In the genomic region with DNA sequence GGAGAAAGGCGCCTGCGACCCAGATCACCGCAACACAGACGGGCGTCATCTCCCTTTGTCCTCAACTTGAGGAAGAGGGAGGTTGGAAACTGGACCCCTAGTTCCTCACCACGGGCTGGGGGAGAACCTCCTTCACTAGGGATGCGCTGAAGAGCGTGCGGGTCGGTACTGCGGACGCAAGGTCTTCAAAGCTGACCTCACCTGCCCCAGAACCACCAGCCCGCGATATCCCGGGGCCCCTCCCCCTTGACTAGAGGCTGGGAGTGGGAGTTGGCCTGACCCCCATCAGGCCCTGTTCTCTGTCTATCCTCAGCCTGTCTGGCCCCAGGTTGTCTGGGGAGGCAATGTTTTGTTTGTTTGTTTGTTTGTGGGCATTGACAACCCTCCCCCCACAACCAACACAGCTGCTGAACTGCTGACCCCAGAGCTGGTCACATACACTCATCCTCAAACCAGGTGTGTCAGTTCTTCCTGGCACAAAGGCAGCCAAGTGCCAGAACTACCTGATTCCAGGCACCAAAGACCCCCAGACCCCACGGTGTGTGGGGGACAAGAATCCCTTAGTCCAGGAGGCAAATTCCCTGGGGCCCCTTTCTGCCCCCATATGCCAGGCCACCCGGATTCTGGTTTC, we compare ENCODE assay signal across 8 cellular contexts. TPM values are rescaled to one million over a fixed set of nuclear protein-coding genes. Genes with fewer than 3 reads are reported as not detected.
A peak's percentile ranks its signal among the peaks of the same experiment; 100 is the strongest.
DNase-seq lines count a peak whose midpoint lies in the region; ATAC-seq and TF ChIP-seq lines count a peak whose summit lies in the region.

No MANE protein-coding gene starts in this region.

- TF ChIP-seq CTCF in left lung (IDR thresholded peaks at IDR 0.05) (no peak), upper lobe of left lung (IDR thresholded peaks at IDR 0.05) (peak in 2 of 6 experiments; percentile 2 to 23)

- DNase-seq in Right ventricle myocardium inferior (ENCODE audit: missing footprints) (no peak), cardiac septum (ENCODE audit: low spot score) (no peak), adipocyte (ENCODE audit: low read depth) (no peak), left lung (no peak), upper lobe of left lung (no peak), medulla oblongata (ENCODE audit: extremely low spot score) (no peak)

- H3K36me3 ChIP-seq in adipocyte (ENCODE audit: control insufficient read depth, insufficient read depth, low read length, severe bottlenecking), result peaks cover 14% of the 10 kb centered on the region
- peaks cover 0 to 4% of the 10 kb centered on the region in 2 donors for H3K36me3 ChIP-seq in left lung
- H3K36me3 ChIP-seq in upper lobe of left lung, result peaks cover 0 to 13% (median 2%) of the 10 kb centered on the region in 4 donors

- H3K27ac ChIP-seq in left lung, result no peak overlapping the region
- H3K27ac ChIP-seq in upper lobe of left lung, result no peak overlapping the region

- peak; percentile 3 for ATAC-seq in Right ventricle myocardium inferior
- no peak for ATAC-seq in left lung
- ATAC-seq in upper lobe of left lung (ENCODE audit: low FRiP score in 2 of 2), result no peak
- ATAC-seq in GM18858 (IDR thresholded peaks at IDR 0.05; ENCODE audit: unreplicated experiment), result no peak
- ATAC-seq in HG03521 (IDR thresholded peaks at IDR 0.05; ENCODE audit: unreplicated experiment), result no peak

- H3K4me3 ChIP-seq in adipocyte (ENCODE audit: low read length) (peak overlapping the region; percentile 74), left lung (peak overlapping the region; percentile 24 to 40), upper lobe of left lung (peak overlapping the region in 3 of 4 donors; percentile 38 to 50 (median 45))

- intact Hi-C loops in Right ventricle myocardium inferior (cut with DNase I) (loop anchor here (1.0 to 5.0 kb wide), 3 partner anchors 37 to 568 kb away; partner anchors contain the start of gene OGA), cardiac septum (cut with DNase I) (loop anchor here (2.0 kb wide), 1 partner anchor 178 kb away; no protein-coding TSS in a partner anchor), left lung (cut with DNase I) (no loop called here)

- WGBS in upper lobe of left lung, 2 donors, result 21 to 25% methylated on average over 13 to 17 of the region's 17 CpGs

- no peak for TF ChIP-seq EP300 in upper lobe of left lung (IDR thresholded peaks at IDR 0.05)

- H3K27me3 ChIP-seq in adipocyte (replicated peaks; ENCODE audit: control insufficient read depth, insufficient read depth, low read length) (peaks cover 13% of the 10 kb centered on the region), left lung (peaks cover 17 to 50% of the 10 kb centered on the region in 2 donors), upper lobe of left lung (peaks cover 2 to 35% (median 21%) of the 10 kb centered on the region in 4 donors)

- H3K9ac ChIP-seq in adipocyte (ENCODE audit: low read length), result peak overlapping the region; percentile 33

- TF ChIP-seq POLR2A in upper lobe of left lung (IDR thresholded peaks at IDR 0.05), result no peak

- H3K4me1 ChIP-seq in adipocyte (ENCODE audit: control insufficient read depth, insufficient read depth, low read length) (peaks cover 38% of the 10 kb centered on the region), left lung (peaks cover 23 to 71% of the 10 kb centered on the region in 2 donors), upper lobe of left lung (peaks cover 56 to 70% (median 61%) of the 10 kb centered on the region in 4 donors)

- H3K9me3 ChIP-seq in adipocyte (ENCODE audit: control insufficient read depth, low read length) (no peaks in the 10 kb centered on the region), left lung (no peaks in the 10 kb centered on the region), upper lobe of left lung (no peaks in the 10 kb centered on the region)

RNA-seq across cellular contexts. Expression of gene NPM3, which starts 2.9 kb away (rescaled TPM):
- 7.9 TPM for total RNA-seq in Right ventricle myocardium inferior
- 8.9 TPM for total RNA-seq in cardiac septum
- total RNA-seq in left lung, result 10 to 100 TPM; 30.7 to 31.7 TPM
- total RNA-seq in upper lobe of left lung, result 10 to 100 TPM in 5 of 6 donors, 1 to 10 TPM in 1; 8.4 to 22.7 (median 16.8) TPM

RNA-seq across cellular contexts. Expression of gene FGF8, which starts 4.4 kb away (rescaled TPM):
- total RNA-seq in Right ventricle myocardium inferior (not detected), cardiac septum (not detected), left lung (not detected), upper lobe of left lung (under 1 TPM in 1 of 6 donors, not detected in 5; 0.44 TPM)

RNA-seq across cellular contexts. Expression of gene OGA, which starts 37.9 kb away (rescaled TPM):
- total RNA-seq in Right ventricle myocardium inferior (79.2 TPM), cardiac septum (77.6 TPM), left lung (10 to 100 TPM; 72.6 to 87.0 TPM), upper lobe of left lung (100 to 1,000 TPM in 3 of 6 donors, 10 to 100 TPM in 3; 71.1 to 374 (median 138) TPM)

Comparison
In these comparisons a context has a peak if more than half of its experiments do, and no peak if none do; other contexts are left out.
1. intact Hi-C loops: an anchor here in Right ventricle myocardium inferior (1.0 to 5.0 kb wide) and cardiac septum (2.0 kb wide); none called in left lung.